ENCODE assay signal across 9 cellular contexts in genomic region chr11:63020671-63021255, GRCh38. TPM values are rescaled to one million over a fixed set of nuclear protein-coding genes. Genes with fewer than 3 reads are reported as not detected.
DNase-seq lines count a peak whose midpoint lies in the region; ATAC-seq, FAIRE-seq and TF ChIP-seq lines count a peak whose summit lies in the region.
"Had no signal": no experiment of that assay in that cellular context is flagged by ENCODE, and none has a peak within 500 bp of the region (broad histone marks: within the 10 kb centered on the region; RNA-seq: fewer than 3 reads in every experiment).

No MANE protein-coding gene starts in this region.

- H3K9me1 ChIP-seq in keratinocyte (ENCODE audit: control insufficient read depth, extremely low read depth, insufficient read depth, low read length) = no peaks in the 10 kb centered on the region

- H4K20me1 ChIP-seq in keratinocyte (ENCODE audit: control insufficient read depth, extremely low read depth, insufficient read depth, low read length) = no peaks in the 10 kb centered on the region

- H3K4me2 ChIP-seq in keratinocyte (ENCODE audit: control insufficient read depth, extremely low read depth, insufficient read depth, low read depth, low read length) = no peak overlapping the region

- DNase-seq in 8988T (peak; percentile 71), GM13977 (ENCODE audit: low spot score) (no peak), keratinocyte (ENCODE audit: low read depth, low spot score) (no peak), islet precursor cell (no peak), SIG-M5 (lab: John Stamatoyannopoulos, UW) (no peak)
- peak; percentile 44 to 61 for DNase-seq in activated CD4-positive, alpha-beta T cell treated with anti-CD3 and anti-CD28 coated beads, Interleukin-2, amount 50 U/mL, for 48 hours

- H3K9ac ChIP-seq in keratinocyte (ENCODE audit: control insufficient read depth, extremely low read depth, insufficient read depth, low read length) = no peak overlapping the region

- no peaks in the 10 kb centered on the region for H3K9me3 ChIP-seq in keratinocyte (ENCODE audit: control insufficient read depth, low read depth, low read length)

- H2AFZ ChIP-seq in keratinocyte (ENCODE audit: control insufficient read depth, low read length) = no peak overlapping the region

- H3K4me3 ChIP-seq in keratinocyte (ENCODE audit: control insufficient read depth in 2 of 3, extremely low read depth in 1 of 3, insufficient read depth in 2 of 3, low read depth in 1 of 3, low read length in 3 of 3) = no peak overlapping the region

- ATAC-seq in HG03280 (IDR thresholded peaks at IDR 0.05; ENCODE audit: unreplicated experiment) (no peak), GM19328 (IDR thresholded peaks at IDR 0.05; ENCODE audit: unreplicated experiment) (no peak)

- in situ Hi-C loops in GM13977 (cut with MboI; ENCODE audit: low pct_unique_long_range_greater_than_20kb, low sequenced_read_pairs, unreplicated experiment) = loop anchor here (5.0 to 25.0 kb wide), 2 partner anchors 113 to 617 kb away; no protein-coding TSS in a partner anchor

- peaks cover 15% of the 10 kb centered on the region for H3K27me3 ChIP-seq in keratinocyte (ENCODE audit: control insufficient read depth, extremely low read depth, insufficient read depth, low read length)

- no peaks in the 10 kb centered on the region for H3K79me2 ChIP-seq in keratinocyte (ENCODE audit: control insufficient read depth, insufficient read depth, low read length)

- TF ChIP-seq CTCF in GM13977 (IDR thresholded peaks at IDR 0.05; ENCODE audit: extremely low read depth, insufficient read depth, missing control alignments) (peak; percentile 57), keratinocyte (optimal IDR thresholded peaks at IDR 0.05 in 1 of 3, IDR thresholded peaks at IDR 0.05 in 1 of 3, conservative IDR thresholded peaks at IDR 0.05 in 1 of 3; ENCODE audit: extremely low read depth in 1 of 3, insufficient read depth in 2 of 3, low read length in 3 of 3) (peak; percentile 67 to 81 (median 71))

- H3K27ac ChIP-seq in keratinocyte (ENCODE audit: control insufficient read depth, insufficient read depth, low read length) = no peak overlapping the region

- no peak for FAIRE-seq in keratinocyte (lab: Jason Lieb, UNC)
- FAIRE-seq: colon had no signal

- H3K36me3 ChIP-seq in keratinocyte (ENCODE audit: control insufficient read depth in 2 of 2, extremely low read depth in 1 of 2, insufficient read depth in 2 of 2, low read length in 2 of 2) = no peaks in the 10 kb centered on the region

- dilution Hi-C loops in keratinocyte (cut with MboI; ENCODE audit: extremely low pct_ligation_motif_present, low sequenced_read_pairs) = no loop called here

- no peaks in the 10 kb centered on the region for H3K4me1 ChIP-seq in keratinocyte (ENCODE audit: control insufficient read depth, extremely low read depth, insufficient read depth, low read length)

RNA-seq across cellular contexts. Expression of gene SLC22A8, which starts 5.1 kb away (rescaled TPM):
- polyA plus RNA-seq in keratinocyte = not detected in 3 replicates
- not detected for polyA plus RNA-seq in keratinocyte (2011; ENCODE audit: low read depth)
- polyA plus RNA-seq in keratinocyte (2011; cell fraction: cytosol; rRNA removed) = not detected in 2 replicates
- not detected in 2 replicates for polyA plus RNA-seq in keratinocyte (2011; cell fraction: nucleus; rRNA removed)
- polyA plus RNA-seq in keratinocyte (2012; ENCODE audit: low replicate concordance) = not detected in 2 replicates
- not detected in 3 replicates for polyA minus RNA-seq in keratinocyte
- not detected for polyA minus RNA-seq in keratinocyte (2011; cell fraction: cytosol; rRNA and poly(A)+ RNA removed)
- not detected in 2 replicates for polyA minus RNA-seq in keratinocyte (2011; cell fraction: nucleus; rRNA and poly(A)+ RNA removed)

RNA-seq across cellular contexts. Expression of gene SLC22A6, which starts 36.0 kb away (rescaled TPM):
- not detected in 3 replicates for polyA plus RNA-seq in keratinocyte
- not detected for polyA plus RNA-seq in keratinocyte (2011; ENCODE audit: low read depth)
- not detected in 2 replicates for polyA plus RNA-seq in keratinocyte (2011; cell fraction: cytosol; rRNA removed)
- polyA plus RNA-seq in keratinocyte (2011; cell fraction: nucleus; rRNA removed) = not detected in 2 replicates
- not detected in 2 replicates for polyA plus RNA-seq in keratinocyte (2012; ENCODE audit: low replicate concordance)
- not detected in 3 replicates for polyA minus RNA-seq in keratinocyte
- not detected for polyA minus RNA-seq in keratinocyte (2011; cell fraction: cytosol; rRNA and poly(A)+ RNA removed)
- polyA minus RNA-seq in keratinocyte (2011; cell fraction: nucleus; rRNA and poly(A)+ RNA removed) = not detected in 2 replicates

Comparison
In these comparisons a context has a peak if more than half of its experiments do, and no peak if none do; other contexts are left out.
1. DNase-seq: peak in 8988T (single experiment) and activated CD4-positive, alpha-beta T cell treated with anti-CD3 and anti-CD28 coated beads, Interleukin-2, amount 50 U/mL, for 48 hours (2 of 2); none in GM13977 (single experiment), keratinocyte (single experiment), islet precursor cell (single experiment) and SIG-M5 (single experiment).